In the genomic region with DNA sequence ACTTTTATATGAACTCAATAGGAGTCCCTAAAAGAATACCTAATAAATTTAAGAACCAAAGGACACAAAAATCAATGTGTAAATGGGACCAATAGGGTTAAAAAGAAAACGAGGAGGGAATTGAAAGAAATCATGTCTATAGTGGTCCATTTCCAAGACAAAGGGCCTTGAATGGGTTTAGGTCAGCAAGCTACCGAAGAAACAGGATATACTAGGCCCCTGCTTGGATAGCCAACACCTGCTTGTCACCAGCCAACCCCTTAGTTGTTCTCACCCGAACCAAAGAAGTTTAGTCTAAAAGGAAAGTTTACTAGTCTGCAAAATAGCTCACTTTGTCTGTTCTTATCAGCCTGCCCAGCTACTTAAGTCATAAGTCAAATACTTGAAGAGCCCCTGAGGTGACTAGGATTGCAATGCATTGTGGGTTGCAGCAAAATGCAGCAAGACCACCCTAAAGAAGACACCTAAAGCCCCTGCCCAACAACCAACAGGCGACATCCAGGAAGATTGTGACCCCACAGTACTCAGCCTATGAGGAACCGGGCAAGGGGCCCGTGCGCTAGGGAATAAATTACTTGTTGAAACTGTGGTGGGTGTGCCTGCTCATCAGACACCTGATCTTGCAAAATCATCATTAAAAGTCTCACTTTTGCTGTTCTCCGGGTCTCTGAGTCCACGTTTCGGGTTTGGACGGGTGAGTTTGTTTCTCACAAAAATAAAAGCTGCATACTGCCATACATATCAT, we compare ENCODE assay signal across 12 cellular contexts.
"Had no signal": no experiment of that assay in that cellular context is flagged by ENCODE, and none has a peak within 500 bp of the region (broad histone marks: within the 10 kb centered on the region; RNA-seq: fewer than 3 reads in every experiment).

No MANE protein-coding gene starts in this region.

- H3K27me3 ChIP-seq: pancreas, right lobe of liver, testis, upper lobe of left lung had no signal

- H3K4me1 ChIP-seq: right lobe of liver, testis had no signal

- H3K36me3 ChIP-seq: left ventricle myocardium inferior, pancreas, right lobe of liver, upper lobe of left lung had no signal

- H3K27ac ChIP-seq: left ventricle myocardium inferior, right lobe of liver, testis, upper lobe of left lung had no signal

- FAIRE-seq: bronchial epithelial cell, pancreas, small intestine had no signal

- DNase-seq: activated CD4-positive, CD25-positive, alpha-beta regulatory T cell treated with anti-CD3 and anti-CD28 coated beads, Interleukin-2, amount 50 U/mL, for 72 hours; effector memory CD4-positive, alpha-beta T cell; left ventricle myocardium inferior; mucosa of descending colon; naive B cell; right lobe of liver; small intestine; stimulated activated CD4-positive, alpha-beta T cell treated with anti-CD3 and anti-CD28 coated beads, Interleukin-4, amount 100 ng/mL, for 24 hours; testis had no signal

- H3K9me3 ChIP-seq: left ventricle myocardium inferior, mucosa of descending colon, pancreas, right lobe of liver, testis, upper lobe of left lung had no signal

- H3K4me3 ChIP-seq: left ventricle myocardium inferior, mucosa of descending colon, pancreas, right lobe of liver, testis, upper lobe of left lung had no signal
